In genomic region chr12:109726511-109727038, GRCh38 we compare ENCODE assay signal across 16 cellular contexts. TPM values are rescaled to one million over a fixed set of nuclear protein-coding genes. Genes with fewer than 3 reads are reported as not detected.
A peak's percentile ranks its signal among the peaks of the same experiment; 100 is the strongest.
DNase-seq lines count a peak whose midpoint lies in the region; ATAC-seq, FAIRE-seq and TF ChIP-seq lines count a peak whose summit lies in the region.
"Had no signal": no experiment of that assay in that cellular context is flagged by ENCODE, and none has a peak within 500 bp of the region (broad histone marks: within the 10 kb centered on the region; RNA-seq: fewer than 3 reads in every experiment).

No MANE protein-coding gene starts in this region.

- H4K20me1 ChIP-seq in SK-N-SH (ENCODE audit: insufficient read depth): no peaks in the 10 kb centered on the region
- no peaks in the 10 kb centered on the region for H4K20me1 ChIP-seq in HepG2 (ENCODE audit: insufficient read depth, low read length)

- no peak for TF ChIP-seq POLR2A in HepG2 (IDR thresholded peaks at IDR 0.05; ENCODE audit: insufficient read depth in 1 of 2, low read depth in 2 of 2, low read length in 2 of 2)

- in situ Hi-C loops in HepG2 (cut with HindIII; ENCODE audit: extremely low pct_ligation_motif_present, low pct_unique_long_range_greater_than_20kb): no loop called here

- TF ChIP-seq CTCF in SK-N-SH (IDR thresholded peaks at IDR 0.05) (no peak), HepG2 (CRISPR knock-in tag; IDR thresholded peaks at IDR 0.05) (no peak), GM10248 (IDR thresholded peaks at IDR 0.05; ENCODE audit: control extremely low read depth, extremely low read depth, low read depth, missing control alignments) (no peak)

- no peak overlapping the region for H3K9ac ChIP-seq in SK-N-SH
- peak overlapping the region; percentile 63; the same call in 1 of the 2 replicates for H3K9ac ChIP-seq in HepG2 (ENCODE audit: insufficient read depth, low read depth, low read length)
- H3K9ac ChIP-seq: KMS-11, parathyroid adenoma had no signal

- TF ChIP-seq RAD21 in SK-N-SH (IDR thresholded peaks at IDR 0.05; ENCODE audit: low read length) (no peak), HepG2 (CRISPR knock-in tag; IDR thresholded peaks at IDR 0.05) (no peak)

- FAIRE-seq in HepG2 (lab: Jason Lieb, UNC): no peak
- FAIRE-seq: A549, small intestine had no signal

- POLR2A ChIA-PET in SK-N-SH (lab: Yijun Ruan, JAX) (interaction anchor here (0.9 to 1.4 kb wide), 2 partner anchors 11 to 127 kb away, joined by 3 to 4 read pairs; no protein-coding TSS in a partner anchor), HepG2 (lab: Yijun Ruan, JAX) (interaction anchor here (0.8 to 2.3 kb wide), 10 partner anchors 11 to 153 kb away, joined by 3 to 21 read pairs (median 5); partner anchors contain the start of genes FAM222A, MMAB and MVK), GM10248 (lab: Yijun Ruan, JAX) (no interaction called here)

- H3K4me3 ChIP-seq in SK-N-SH (ENCODE audit: low read depth in 2 of 2, low read length in 1 of 2): no peak overlapping the region
- peak overlapping the region in 1 of 3 experiments; percentile 12; a peak in 2 of 6 replicates for H3K4me3 ChIP-seq in HepG2 (replicated peaks in 1 of 3; ENCODE audit: insufficient read depth in 1 of 3, low read depth in 2 of 3, low read length in 3 of 3)
- H3K4me3 ChIP-seq: A549, HAP-1 had no signal

- H3F3A ChIP-seq in SK-N-SH (replicated peaks; ENCODE audit: insufficient read depth): no peaks in the 10 kb centered on the region

- no peak for ATAC-seq in SK-N-SH treated with all-trans-retinoic acid at 6 μM for 48 hours
- ATAC-seq in HepG2: peak; percentile 2; the same call in 2 of the 3 replicates
- no peak for ATAC-seq in GM21717 (IDR thresholded peaks at IDR 0.05; ENCODE audit: unreplicated experiment)
- ATAC-seq: A549 had no signal

- H3K36me3 ChIP-seq in SK-N-SH (replicated peaks in 1 of 2; ENCODE audit: control insufficient read depth in 1 of 2, insufficient read depth in 2 of 2, low read length in 1 of 2): no peaks in the 10 kb centered on the region
- H3K36me3 ChIP-seq in HepG2 (replicated peaks in 1 of 2; ENCODE audit: control insufficient read depth in 1 of 2, insufficient read depth in 2 of 2, low read length in 2 of 2): peaks cover 0 to 7% of the 10 kb centered on the region in 2 experiments; a peak in 1 of 5 replicates
- H3K36me3 ChIP-seq: HAP-1 had no signal

- H3K9me2 ChIP-seq in SK-N-SH: no peaks in the 10 kb centered on the region

- BruUV-seq in HepG2 (replicated peaks; lab: Mats Ljungman, UMichigan): TSS peak; percentile 55

- H3K79me2 ChIP-seq in SK-N-SH (ENCODE audit: insufficient read depth): no peaks in the 10 kb centered on the region
- H3K79me2 ChIP-seq in HepG2 (ENCODE audit: insufficient read depth, low read length): peaks cover 10% of the 10 kb centered on the region
- H3K79me2 ChIP-seq: parathyroid adenoma had no signal

- H2AFZ ChIP-seq in SK-N-SH (ENCODE audit: low read depth): no peak overlapping the region
- no peak overlapping the region for H2AFZ ChIP-seq in HepG2 (ENCODE audit: low read length)
- H2AFZ ChIP-seq: parathyroid adenoma had no signal

- 78% methylated on average over 6 of the region's 12 CpGs for WGBS in SK-N-SH (ENCODE audit: low lambda C conversion rate)
- WGBS in HepG2 (ENCODE audit: low lambda C conversion rate): 70% methylated on average over 4 of the region's 12 CpGs

- intact Hi-C loops in HepG2 (cut with micrococcal nuclease; ENCODE audit: unreplicated experiment): no loop called here

- CTCF ChIA-PET in SK-N-SH (lab: Yijun Ruan, JAX): interaction anchor here (1.0 to 1.6 kb wide), 5 partner anchors 12 to 119 kb away, joined by 3 to 6 read pairs (median 3); no protein-coding TSS in a partner anchor
- CTCF ChIA-PET in HepG2 (lab: Yijun Ruan, JAX; ENCODE audit: low intra/inter-chr PET ratio, low total read pairs): no interaction called here
- CTCF ChIA-PET in GM10248 (lab: Yijun Ruan, JAX): no interaction called here

- H3K27ac ChIP-seq in SK-N-SH (ENCODE audit: low read depth in 2 of 2, low read length in 1 of 2) (peak overlapping the region in 1 of 2 experiments; percentile 58; a peak in 1 of 4 replicates), angular gyrus (ENCODE audit: low read depth, low read length) (peak overlapping the region; percentile 79), HepG2 (ENCODE audit: extremely low read length, insufficient read depth, low read length) (peak overlapping the region; percentile 83), substantia nigra (ENCODE audit: low read depth, low read length, poor library complexity, severe bottlenecking) (peak overlapping the region; percentile 89)
- H3K27ac ChIP-seq: A549, KMS-11, parathyroid adenoma had no signal

- no peak overlapping the region for H3K4me2 ChIP-seq in SK-N-SH
- H3K4me2 ChIP-seq in HepG2 (ENCODE audit: low read depth, low read length): peak overlapping the region; percentile 57
- H3K4me2 ChIP-seq: A549, KMS-11 had no signal

- DNase-seq in SK-N-SH: peak; percentile 15
- DNase-seq in HepG2 (ENCODE audit: low spot score): no peak
- peak in 2 of 49 donors; percentile 55 to 62 for DNase-seq in substantia nigra (lab: John Stamatoyannopoulos, UW)
- DNase-seq in GM10248 (ENCODE audit: extremely low spot score): no peak
- no peak for DNase-seq in NK-92 treated with Interleukin-12 subunit alpha and Interleukin-12 subunit beta, amount 100 ng/mL, for 24 hours (lab: John Stamatoyannopoulos, UW)
- DNase-seq: cerebellar nuclear complex, NCI-H446, small intestine, trophoblast cell had no signal

- peaks cover 0 to 98% of the 10 kb centered on the region in 2 experiments; a peak in 2 of 4 replicates for H3K4me1 ChIP-seq in SK-N-SH (ENCODE audit: control insufficient read depth in 1 of 2, insufficient read depth in 2 of 2, low read depth in 1 of 2, low read length in 1 of 2)
- H3K4me1 ChIP-seq in HepG2 (ENCODE audit: insufficient read depth, low read length): peaks cover 73% of the 10 kb centered on the region
- H3K4me1 ChIP-seq: A549, HAP-1, parathyroid adenoma had no signal

- TF ChIP-seq EP300 in SK-N-SH (IDR thresholded peaks at IDR 0.05; ENCODE audit: borderline replicate concordance in 1 of 2, low read depth in 1 of 2, low read length in 1 of 2): no peak
- no peak for TF ChIP-seq EP300 in HepG2 (IDR thresholded peaks at IDR 0.05; ENCODE audit: low read depth in 2 of 2, low read length in 2 of 2)
- no peak for TF ChIP-seq EP300 in HepG2 (CRISPR knock-in tag; IDR thresholded peaks at IDR 0.05; ENCODE audit: borderline replicate concordance)

- H3K27me3 ChIP-seq in SK-N-SH (ENCODE audit: insufficient read depth): no peaks in the 10 kb centered on the region
- no peaks in the 10 kb centered on the region for H3K27me3 ChIP-seq in HepG2 (ENCODE audit: control insufficient read depth in 1 of 2, insufficient read depth in 2 of 2, low read length in 2 of 2)

- H3K9me3 ChIP-seq in SK-N-SH (no peaks in the 10 kb centered on the region), HepG2 (ENCODE audit: low read length) (no peaks in the 10 kb centered on the region)
- H3K9me3 ChIP-seq: A549, HAP-1 had no signal

TF ChIP-seq in SK-N-SH, 30 proteins besides CTCF, POLR2A, EP300 and RAD21 (continues in another document):
- no peak for TF ChIP-seq TEAD4 (IDR thresholded peaks at IDR 0.05; ENCODE audit: borderline replicate concordance, insufficient read depth)
- TF ChIP-seq RXRA (IDR thresholded peaks at IDR 0.05; ENCODE audit: borderline replicate concordance, low read depth): no peak
- no peak for TF ChIP-seq MXI1 (IDR thresholded peaks at IDR 0.05; ENCODE audit: low read depth, low read length)

TF ChIP-seq in SK-N-SH treated with all-trans-retinoic acid at 6 μM for 48 hours, 23 proteins besides CTCF, POLR2A, EP300 and RAD21 (continues in another document):
- TF ChIP-seq ZFP3 (CRISPR knock-in tag; IDR thresholded peaks at IDR 0.05) (no peak), ESRRG (CRISPR knock-in tag; IDR thresholded peaks at IDR 0.05) (no peak), CSDC2 (CRISPR knock-in tag; IDR thresholded peaks at IDR 0.05) (no peak), GLIS3 (CRISPR knock-in tag; IDR thresholded peaks at IDR 0.05) (no peak)

TF ChIP-seq in HepG2, 621 proteins besides CTCF, POLR2A, EP300 and RAD21 (continues in another document):
- TF ChIP-seq NFYB (CRISPR knock-in tag; IDR thresholded peaks at IDR 0.05): no peak

RNA-seq across cellular contexts. Expression of gene FAM222A, which starts 12.9 kb away (rescaled TPM):
- polyA plus RNA-seq in SK-N-SH (2012; rRNA removed) (1.6 and 4.2 TPM in 2 replicates), HepG2 (2011; rRNA removed) (2.7 and 3.7 TPM in 2 replicates)
- 1.7 and 4.1 TPM in 2 replicates for polyA plus RNA-seq in SK-N-SH (2012; cell fraction: cytosol; rRNA removed)
- 1.6 and 3.1 TPM in 2 replicates for polyA plus RNA-seq in SK-N-SH (2012; cell fraction: nucleus; rRNA removed)
- total RNA-seq in HepG2 (2016; rRNA removed; fragmentation: Illumina TruSeq; extraction: Trizol): 7.2 and 9.6 TPM in 2 replicates
- 1.9 and 2.5 TPM in 2 replicates for total RNA-seq in HepG2 (2016; cell fraction: cytosol; rRNA removed; fragmentation: Illumina TruSeq; extraction: Trizol; ENCODE audit: low read depth)
- total RNA-seq in HepG2 (2016; cell fraction: insoluble cytoplasmic fraction; rRNA removed; fragmentation: Illumina TruSeq; extraction: Trizol): 5.6 and 8.3 TPM in 2 replicates
- total RNA-seq in HepG2 (2016; cell fraction: membrane; rRNA removed; fragmentation: Illumina TruSeq; extraction: Trizol): 7.5 TPM in 2 replicates
- total RNA-seq in HepG2 (2016; cell fraction: nucleus; rRNA removed; fragmentation: Illumina TruSeq; extraction: Trizol): 7.0 and 7.5 TPM in 2 replicates
- polyA plus RNA-seq in HepG2 (2011; cell fraction: cytosol; rRNA removed): 2.0 and 3.0 TPM in 2 replicates
- polyA plus RNA-seq in HepG2 (2011; cell fraction: nucleus; rRNA removed): 3.8 and 4.7 TPM in 2 replicates
- 2.5 and 2.9 TPM in 2 replicates for polyA plus RNA-seq in HepG2 (2012)
- polyA plus RNA-seq in HepG2 (2016; cell fraction: cytosol; fragmentation: Illumina TruSeq; extraction: Trizol; ENCODE audit: low read depth): 2.5 and 2.6 TPM in 2 replicates
- 9.4 and 11.8 TPM in 2 replicates for polyA plus RNA-seq in HepG2 (2016; cell fraction: insoluble cytoplasmic fraction; fragmentation: Illumina TruSeq; extraction: Trizol; ENCODE audit: low read depth)
- polyA plus RNA-seq in HepG2 (2016; cell fraction: membrane; fragmentation: Illumina TruSeq; extraction: Trizol; ENCODE audit: low read depth): 8.4 and 9.5 TPM in 2 replicates
- 9.3 and 9.9 TPM in 2 replicates for polyA plus RNA-seq in HepG2 (2016; cell fraction: nucleus; fragmentation: Illumina TruSeq; extraction: Trizol; ENCODE audit: insufficient read depth, low read depth)
- 2.9 and 8.9 TPM in 2 replicates for polyA minus RNA-seq in HepG2 (2011; rRNA and poly(A)+ RNA removed; ENCODE audit: low replicate concordance)
- polyA minus RNA-seq in HepG2 (2011; cell fraction: cytosol; rRNA and poly(A)+ RNA removed): 3.6 and 4.0 TPM in 2 replicates
- 7.9 and 8.2 TPM in 2 replicates for polyA minus RNA-seq in HepG2 (2011; cell fraction: nucleus; rRNA and poly(A)+ RNA removed)

Comparison
In these comparisons a context has a peak if more than half of its experiments do, and no peak if none do; other contexts are left out.
1. Of the 25 proteins assayed by ChIP-seq in both HepG2 and SK-N-SH: peak only in HepG2: MAX; only in SK-N-SH: none; in both: none; in neither: 24.